ENCODE assay signal across 8 cellular contexts in genomic region chr1:48697066-48697707, GRCh38.
DNase-seq lines count a peak whose midpoint lies in the region; ATAC-seq lines count a peak whose summit lies in the region.

No MANE protein-coding gene starts in this region.

- H2BK15ac ChIP-seq in mesenchymal stem cell (ENCODE audit: low read depth, poor library complexity, severe bottlenecking), result no peak overlapping the region

- H2BK12ac ChIP-seq in mesenchymal stem cell (ENCODE audit: low read length in 2 of 2), result no peak overlapping the region

- H2AK5ac ChIP-seq in mesenchymal stem cell (ENCODE audit: low read length, severe bottlenecking), result peak overlapping the region; percentile 55

- no peak overlapping the region for H4K91ac ChIP-seq in mesenchymal stem cell (ENCODE audit: low read length)

- no peak overlapping the region for H3K18ac ChIP-seq in mesenchymal stem cell (ENCODE audit: low read depth in 1 of 2, low read length in 2 of 2)

- H3K27ac ChIP-seq in mesenchymal stem cell (ENCODE audit: low read length, poor library complexity, severe bottlenecking), result no peak overlapping the region

- H3K14ac ChIP-seq in mesenchymal stem cell (ENCODE audit: low read length in 2 of 2), result no peak overlapping the region

- no peak overlapping the region for H4K8ac ChIP-seq in mesenchymal stem cell (ENCODE audit: low read length)

- ATAC-seq in HG02623 (IDR thresholded peaks at IDR 0.05; ENCODE audit: unreplicated experiment), result peak; percentile 72

- H2AFZ ChIP-seq in mesenchymal stem cell (ENCODE audit: low read depth, low read length), result no peak overlapping the region

- H2BK5ac ChIP-seq in mesenchymal stem cell (ENCODE audit: low read depth, low read length, poor library complexity, severe bottlenecking), result no peak overlapping the region

- peak; percentile 33 to 58 for DNase-seq in NCI-H446 (lab: John Stamatoyannopoulos, UW)
- no peak for DNase-seq in NCI-H446 treated with DMSO at 0.1 percent for 48 hours (lab: John Stamatoyannopoulos, UW)
- DNase-seq in NCI-H1930 (lab: John Stamatoyannopoulos, UW), result peak; percentile 6 to 26
- peak; percentile 24 for DNase-seq in activated CD4-positive, alpha-beta T cell treated with anti-CD3 and anti-CD28 coated beads for 1 hour
- DNase-seq in dedifferentiated amniotic fluid mesenchymal stem cell (ENCODE audit: extremely low spot score), result peak; percentile 26
- DNase-seq in mesenchymal stem cell, result peak; percentile 13
- peak; percentile 14 to 20 for DNase-seq in stimulated activated CD8-positive, alpha-beta memory T cell treated with anti-CD3 and anti-CD28 coated beads, Interleukin-7, amount 100 ng/mL, for 48 hours (ENCODE audit: extremely low read depth in 1 of 2, low read depth in 1 of 2)

- peaks cover 29% of the 10 kb centered on the region for H3K4me1 ChIP-seq in mesenchymal stem cell (ENCODE audit: control insufficient read depth, insufficient read depth, low read depth, low read length)

- no peaks in the 10 kb centered on the region for H3K79me1 ChIP-seq in mesenchymal stem cell (replicated peaks; ENCODE audit: low read length, poor library complexity, severe bottlenecking)

- H3K9me3 ChIP-seq in mesenchymal stem cell (ENCODE audit: control insufficient read depth, low read length), result no peaks in the 10 kb centered on the region

- H2BK120ac ChIP-seq in mesenchymal stem cell (ENCODE audit: low read depth, low read length), result no peak overlapping the region

- H3K4me3 ChIP-seq in mesenchymal stem cell (ENCODE audit: insufficient read depth in 1 of 2, low read depth in 1 of 2, low read length in 2 of 2), result no peak overlapping the region

- WGBS in mesenchymal stem cell, result 38% methylated on average over 5 of the region's 5 CpGs

- H3K4me2 ChIP-seq in mesenchymal stem cell (ENCODE audit: low read length, poor library complexity, severe bottlenecking), result no peak overlapping the region

- H3K36me3 ChIP-seq in mesenchymal stem cell (ENCODE audit: control insufficient read depth in 1 of 2, insufficient read depth in 2 of 2, low read depth in 1 of 2, low read length in 2 of 2), result no peaks in the 10 kb centered on the region

- H3K4ac ChIP-seq in mesenchymal stem cell (ENCODE audit: low read depth in 1 of 2, low read length in 2 of 2), result no peak overlapping the region

- H3K27me3 ChIP-seq in mesenchymal stem cell (ENCODE audit: control insufficient read depth in 1 of 2, insufficient read depth in 1 of 2, low read length in 2 of 2), result peaks cover 0 to 48% of the 10 kb centered on the region in 2 experiments

- H3K23ac ChIP-seq in mesenchymal stem cell (ENCODE audit: low read length in 2 of 2), result no peak overlapping the region

- no peak overlapping the region for H3K9ac ChIP-seq in mesenchymal stem cell (ENCODE audit: low read length)
